Comparison of ENCODE assay signal across 17 cellular contexts in the genomic region with DNA sequence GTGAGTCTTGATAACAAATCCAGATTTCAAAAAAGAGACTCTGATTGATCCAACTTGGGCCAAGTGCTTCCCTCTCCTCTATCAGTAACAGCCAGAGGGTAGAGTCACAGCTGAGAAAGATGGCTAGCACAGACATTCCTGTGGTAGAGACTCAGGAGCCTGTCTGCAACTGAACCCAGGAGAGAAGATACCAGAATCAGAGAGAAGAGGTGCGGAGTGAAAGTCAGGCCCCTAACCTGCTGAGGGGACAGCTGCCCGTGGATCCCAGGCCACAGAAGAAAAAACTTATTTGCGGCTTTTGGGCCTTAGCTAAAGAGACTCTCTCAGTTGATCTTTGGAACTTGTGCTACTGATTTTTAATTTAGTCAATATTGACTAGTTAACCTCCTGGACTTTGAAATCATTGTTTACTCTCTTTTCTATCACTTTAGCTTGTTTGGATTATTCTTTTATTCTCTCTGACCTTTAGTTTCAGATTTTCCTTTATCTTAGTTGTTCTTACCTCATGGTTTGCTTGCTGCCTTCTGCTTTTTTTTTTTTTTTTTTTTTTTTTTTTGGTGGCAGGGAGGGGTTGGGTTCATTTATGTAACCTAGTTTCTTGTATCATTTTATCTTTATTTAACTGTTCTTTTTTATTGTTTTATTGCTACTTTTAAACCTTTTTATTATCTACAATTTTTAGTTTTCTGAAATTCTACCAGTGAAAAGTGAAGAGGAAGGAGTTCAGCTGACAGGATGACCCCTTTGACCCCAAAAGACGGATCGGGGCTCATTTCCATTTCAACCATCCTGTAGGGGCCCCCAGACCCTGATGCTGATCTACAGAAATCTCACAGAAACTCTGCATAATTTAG.
A peak's percentile ranks its signal among the peaks of the same experiment; 100 is the strongest.
DNase-seq lines count a peak whose midpoint lies in the region; ATAC-seq, FAIRE-seq and TF ChIP-seq lines count a peak whose summit lies in the region.
"Had no signal": no experiment of that assay in that cellular context is flagged by ENCODE, and none has a peak within 500 bp of the region (broad histone marks: within the 10 kb centered on the region; RNA-seq: fewer than 3 reads in every experiment).

No MANE protein-coding gene starts in this region.

- H2AFZ ChIP-seq in DND-41 (ENCODE audit: low read depth, low read length), result peak overlapping the region; percentile 44; the same call in 1 of the 2 replicates
- H2AFZ ChIP-seq in OCI-LY7 (ENCODE audit: low read length), result no peak overlapping the region

- H4K20me1 ChIP-seq in DND-41 (ENCODE audit: insufficient read depth, low read length), result no peaks in the 10 kb centered on the region
- H4K20me1 ChIP-seq in OCI-LY7 (ENCODE audit: insufficient read depth, low read length), result no peaks in the 10 kb centered on the region

- CTCF ChIA-PET in OCI-LY7 (lab: Charles Lee; ENCODE audit: unreplicated experiment), result interaction anchor here (0.5 kb wide), 1 partner anchor 627 kb away, joined by 4 read pairs; no protein-coding TSS in a partner anchor

- intact Hi-C loops in pancreas (cut with DNase I) (no loop called here), OCI-LY7 (cut with micrococcal nuclease; ENCODE audit: unreplicated experiment) (no loop called here), cardiac septum (cut with DNase I) (loop anchor here (10.0 kb wide), 1 partner anchor 158 kb away; no protein-coding TSS in a partner anchor)

- H3K4me1 ChIP-seq in DND-41 (ENCODE audit: insufficient read depth, low read length), result no peaks in the 10 kb centered on the region
- H3K4me1 ChIP-seq in SJSA1 (replicated peaks), result peaks cover 47% of the 10 kb centered on the region
- H3K4me1 ChIP-seq in pancreas, result peaks cover 0 to 28% (median 15%) of the 10 kb centered on the region in 3 donors
- H3K4me1 ChIP-seq in OCI-LY7 (ENCODE audit: insufficient read depth, low read length, poor library complexity, severe bottlenecking), result no peaks in the 10 kb centered on the region

- FAIRE-seq in pancreas (lab: Jason Lieb, UNC), result peak; percentile 76
- FAIRE-seq: H1 had no signal

- H3K36me3 ChIP-seq in DND-41 (ENCODE audit: insufficient read depth, low read length), result no peaks in the 10 kb centered on the region
- H3K36me3 ChIP-seq in SJSA1, result no peaks in the 10 kb centered on the region
- no peaks in the 10 kb centered on the region for H3K36me3 ChIP-seq in pancreas
- no peaks in the 10 kb centered on the region for H3K36me3 ChIP-seq in OCI-LY7 (ENCODE audit: insufficient read depth, low read length)

- H3K9ac ChIP-seq in DND-41 (ENCODE audit: low read depth, low read length), result no peak overlapping the region

- H3K9me3 ChIP-seq in DND-41 (ENCODE audit: insufficient read depth, low read length, severe bottlenecking) (no peaks in the 10 kb centered on the region), SJSA1 (replicated peaks) (no peaks in the 10 kb centered on the region), pancreas (no peaks in the 10 kb centered on the region), OCI-LY7 (ENCODE audit: low read length) (no peaks in the 10 kb centered on the region)

- TF ChIP-seq CTCF in DND-41 (IDR thresholded peaks at IDR 0.05; ENCODE audit: borderline replicate concordance, extremely low read depth, low read length, poor library complexity, severe bottlenecking), result no peak
- no peak for TF ChIP-seq CTCF in pancreas (IDR thresholded peaks at IDR 0.05)
- no peak for TF ChIP-seq CTCF in OCI-LY7 (conservative IDR thresholded peaks at IDR 0.05; ENCODE audit: low read length)

- WGBS in pancreas, 2 donors, result 30 to 35% methylated on average over 5 of the region's 5 CpGs

- BruUV-seq in OCI-LY7 (replicated peaks; lab: Mats Ljungman, UMichigan), result no TSS peak

- H3K27ac ChIP-seq in DND-41 (ENCODE audit: low read length) (no peak overlapping the region), SJSA1 (peak overlapping the region; percentile 95), pancreas (peak overlapping the region in 2 of 4 donors; percentile 67), OCI-LY7 (ENCODE audit: low read depth, low read length, poor library complexity, severe bottlenecking) (no peak overlapping the region)

- no peaks in the 10 kb centered on the region for H3K9me2 ChIP-seq in OCI-LY7 (ENCODE audit: insufficient read depth, low read length)

- H3K4me2 ChIP-seq in DND-41 (ENCODE audit: insufficient read depth, low read length) (no peak overlapping the region), OCI-LY7 (ENCODE audit: low read length) (no peak overlapping the region)

- ATAC-seq in DND-41 (ENCODE audit: insufficient read depth, low read depth) (no peak), pancreas (peak; percentile 76 to 89 (median 86)), HG03378 (IDR thresholded peaks at IDR 0.05; ENCODE audit: unreplicated experiment) (no peak)
- ATAC-seq: natural killer cell had no signal

- DNase-seq in DND-41 (no peak), SJSA1 (ENCODE audit: low read depth in 1 of 2, low spot score in 2 of 2) (peak; percentile 56 to 70), glomerular visceral epithelial cell (ENCODE audit: extremely low spot score) (peak; percentile 45), pancreas (peak in 1 of 6 donors; percentile 18), anterior cingulate cortex (lab: John Stamatoyannopoulos, UW) (no peak), OCI-LY7 (ENCODE audit: low spot score) (no peak), cardiac septum (ENCODE audit: low spot score) (no peak)
- DNase-seq: activated CD4-positive, alpha-beta T cell treated with anti-CD3 and anti-CD28 coated beads, Interleukin-2, amount 50 U/mL, for 4 hours; activated naive CD4-positive, alpha-beta T cell treated with Interleukin-2 at 50 U/mL for 16 hours; effector CD4-positive, alpha-beta T cell; MV-4-11; natural killer cell; NCI-H510A treated with DMSO at 0.1 percent for 48 hours; SIG-M5; stimulated activated CD4-positive, alpha-beta T cell treated with anti-CD3 and anti-CD28 coated beads, Interleukin-4, amount 100 ng/mL, for 1 hour had no signal

- H3K79me2 ChIP-seq in DND-41 (ENCODE audit: insufficient read depth, low read length) (no peaks in the 10 kb centered on the region), OCI-LY7 (ENCODE audit: insufficient read depth, low read depth, low read length) (no peaks in the 10 kb centered on the region)

- H3K27me3 ChIP-seq in DND-41 (ENCODE audit: insufficient read depth, low read length, poor library complexity) (no peaks in the 10 kb centered on the region), SJSA1 (replicated peaks) (no peaks in the 10 kb centered on the region), pancreas (no peaks in the 10 kb centered on the region)

- H3K4me3 ChIP-seq in DND-41 (ENCODE audit: low read depth in 1 of 2, low read length in 2 of 2) (no peak overlapping the region), SJSA1 (no peak overlapping the region), pancreas (no peak overlapping the region), OCI-LY7 (ENCODE audit: low read depth, low read length, poor library complexity, severe bottlenecking) (no peak overlapping the region)

- POLR2A ChIA-PET in OCI-LY7 (lab: Charles Lee), result no interaction called here

Comparison
In these comparisons a context has a peak if more than half of its experiments do, and no peak if none do; other contexts are left out.
1. ATAC-seq: peak in pancreas (4 of 4); none in DND-41 (single experiment) and HG03378 (single experiment).
2. DNase-seq: peak in SJSA1 (2 of 2) and glomerular visceral epithelial cell (single experiment); none in DND-41 (single experiment), anterior cingulate cortex (0 of 58), OCI-LY7 (single experiment) and cardiac septum (single experiment).